In the genomic region with DNA sequence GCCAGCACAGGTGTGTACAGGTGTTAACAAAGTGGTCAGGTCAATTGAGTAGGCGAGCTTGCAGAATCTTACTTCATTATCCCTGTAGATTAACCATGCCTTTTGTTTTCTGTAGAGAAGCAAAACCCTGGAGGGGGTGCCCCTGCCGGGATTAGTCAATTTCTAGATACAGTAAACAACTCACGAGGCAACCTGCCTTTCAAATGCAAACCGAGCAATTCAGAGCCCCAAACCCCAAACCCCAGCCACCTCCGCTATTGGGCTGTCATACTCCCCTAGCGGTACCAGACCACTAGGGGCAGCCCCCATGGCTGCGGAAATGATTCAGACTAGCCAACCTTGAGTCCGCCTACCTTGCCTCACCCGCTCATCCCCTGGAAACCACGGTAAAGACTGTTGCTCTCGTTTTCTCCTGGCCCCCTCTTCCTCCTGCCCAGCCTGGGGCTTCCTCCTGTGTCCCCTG, we compare ENCODE assay signal across 1 cellular context.
TF ChIP-seq lines count a peak whose summit lies in the region.

No MANE protein-coding gene starts in this region.

TF ChIP-seq in GM12878, 131 proteins besides CTCF, POLR2A, EP300 and RAD21 (continued from another document and continues in another):
- TF ChIP-seq PKNOX1 (IDR thresholded peaks at IDR 0.05): peak; percentile 70
- TF ChIP-seq ZBTB40 (IDR thresholded peaks at IDR 0.05; ENCODE audit: borderline replicate concordance): no peak; the same call in 1 of the 2 replicates
- TF ChIP-seq, protein P1, sequence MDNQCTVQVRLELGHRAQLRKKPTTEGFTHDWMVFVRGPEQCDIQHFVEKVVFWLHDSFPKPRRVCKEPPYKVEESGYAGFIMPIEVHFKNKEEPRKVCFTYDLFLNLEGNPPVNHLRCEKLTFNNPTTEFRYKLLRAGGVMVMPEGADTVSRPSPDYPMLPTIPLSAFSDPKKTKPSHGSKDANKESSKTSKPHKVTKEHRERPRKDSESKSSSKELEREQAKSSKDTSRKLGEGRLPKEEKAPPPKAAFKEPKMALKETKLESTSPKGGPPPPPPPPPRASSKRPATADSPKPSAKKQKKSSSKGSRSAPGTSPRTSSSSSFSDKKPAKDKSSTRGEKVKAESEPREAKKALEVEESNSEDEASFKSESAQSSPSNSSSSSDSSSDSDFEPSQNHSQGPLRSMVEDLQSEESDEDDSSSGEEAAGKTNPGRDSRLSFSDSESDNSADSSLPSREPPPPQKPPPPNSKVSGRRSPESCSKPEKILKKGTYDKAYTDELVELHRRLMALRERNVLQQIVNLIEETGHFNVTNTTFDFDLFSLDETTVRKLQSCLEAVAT (IDR thresholded peaks at IDR 0.05): peak; percentile 92
- peak; percentile 78 for TF ChIP-seq IKZF1 (conservative IDR thresholded peaks at IDR 0.05)
- TF ChIP-seq JUND (IDR thresholded peaks at IDR 0.05; ENCODE audit: low read depth, low read length): 0 out of 2 replicates have a peak, but pooled peaks have one; percentile 32
- no peak for TF ChIP-seq KDM1A (IDR thresholded peaks at IDR 0.05; ENCODE audit: borderline replicate concordance)
- TF ChIP-seq PAX5 (IDR thresholded peaks at IDR 0.05; ENCODE audit: borderline replicate concordance, low read depth, low read length): peak; percentile 92
- TF ChIP-seq RFX5 (IDR thresholded peaks at IDR 0.05; ENCODE audit: low read depth, low read length): no peak
- TF ChIP-seq ZBTB33 (IDR thresholded peaks at IDR 0.05): no peak
- no peak for TF ChIP-seq ZBED1 (IDR thresholded peaks at IDR 0.05; ENCODE audit: borderline replicate concordance)
- peak; percentile 97 for TF ChIP-seq BCL3 (IDR thresholded peaks at IDR 0.05; ENCODE audit: borderline replicate concordance, insufficient read depth, low read depth, low read length, poor library complexity, severe bottlenecking)
- 0 out of 3 replicates have a peak, but pooled peaks have one; percentile 64 for TF ChIP-seq POU2F2 (IDR thresholded peaks at IDR 0.05; ENCODE audit: borderline replicate concordance, low read depth, low read length)
- peak; percentile 14; the same call in 1 of the 2 replicates for TF ChIP-seq SPI1 (IDR thresholded peaks at IDR 0.05; ENCODE audit: borderline replicate concordance, insufficient read depth, low read depth, low read length)
- TF ChIP-seq FOS (IDR thresholded peaks at IDR 0.05; ENCODE audit: borderline replicate concordance, extremely low read depth, insufficient read length): no peak
- peak; percentile 77; the same call in 1 of the 2 replicates for TF ChIP-seq BCL11A (IDR thresholded peaks at IDR 0.05; ENCODE audit: low read depth, low read length)
- no peak for TF ChIP-seq NFXL1 (IDR thresholded peaks at IDR 0.05; ENCODE audit: borderline replicate concordance)
- peak; percentile 65 to 68; a peak in 2 of 4 replicates for TF ChIP-seq IKZF2 (IDR thresholded peaks at IDR 0.05)
- TF ChIP-seq HDAC2 (IDR thresholded peaks at IDR 0.05): no peak
- peak; percentile 82 to 89 for TF ChIP-seq BHLHE40 (IDR thresholded peaks at IDR 0.05; ENCODE audit: borderline replicate concordance in 1 of 2, low read depth in 2 of 2, low read length in 1 of 2)
- TF ChIP-seq RELB (IDR thresholded peaks at IDR 0.05; ENCODE audit: low read depth): peak; percentile 83; the same call in 1 of the 2 replicates
- TF ChIP-seq ATF3 (IDR thresholded peaks at IDR 0.05; ENCODE audit: borderline replicate concordance, extremely low read depth, low read depth, low read length): no peak
- TF ChIP-seq TAF1 (IDR thresholded peaks at IDR 0.05; ENCODE audit: borderline replicate concordance, low read depth, low read length): no peak
- TF ChIP-seq, protein P2, sequence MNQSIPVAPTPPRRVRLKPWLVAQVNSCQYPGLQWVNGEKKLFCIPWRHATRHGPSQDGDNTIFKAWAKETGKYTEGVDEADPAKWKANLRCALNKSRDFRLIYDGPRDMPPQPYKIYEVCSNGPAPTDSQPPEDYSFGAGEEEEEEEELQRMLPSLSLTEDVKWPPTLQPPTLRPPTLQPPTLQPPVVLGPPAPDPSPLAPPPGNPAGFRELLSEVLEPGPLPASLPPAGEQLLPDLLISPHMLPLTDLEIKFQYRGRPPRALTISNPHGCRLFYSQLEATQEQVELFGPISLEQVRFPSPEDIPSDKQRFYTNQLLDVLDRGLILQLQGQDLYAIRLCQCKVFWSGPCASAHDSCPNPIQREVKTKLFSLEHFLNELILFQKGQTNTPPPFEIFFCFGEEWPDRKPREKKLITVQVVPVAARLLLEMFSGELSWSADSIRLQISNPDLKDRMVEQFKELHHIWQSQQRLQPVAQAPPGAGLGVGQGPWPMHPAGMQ (IDR thresholded peaks at IDR 0.05; ENCODE audit: borderline replicate concordance): no peak
- TF ChIP-seq SMC3 (IDR thresholded peaks at IDR 0.05; ENCODE audit: borderline replicate concordance, low read length): no peak
- peak; percentile 35 for TF ChIP-seq SP1 (IDR thresholded peaks at IDR 0.05; ENCODE audit: low read depth, low read length)
- no peak for TF ChIP-seq CUX1 (IDR thresholded peaks at IDR 0.05; ENCODE audit: insufficient replicate concordance, low read depth, low read length)
- peak; percentile 77; the same call in 1 of the 2 replicates for TF ChIP-seq TBL1XR1 (IDR thresholded peaks at IDR 0.05; ENCODE audit: low read depth, low read length)
- TF ChIP-seq DPF2 (IDR thresholded peaks at IDR 0.05): 0 out of 2 replicates have a peak, but pooled peaks have one; percentile 78
- TF ChIP-seq, protein P3, sequence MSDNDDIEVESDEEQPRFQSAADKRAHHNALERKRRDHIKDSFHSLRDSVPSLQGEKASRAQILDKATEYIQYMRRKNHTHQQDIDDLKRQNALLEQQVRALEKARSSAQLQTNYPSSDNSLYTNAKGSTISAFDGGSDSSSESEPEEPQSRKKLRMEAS (IDR thresholded peaks at IDR 0.05; ENCODE audit: low read depth, low read length): no peak
- TF ChIP-seq CREM (IDR thresholded peaks at IDR 0.05; ENCODE audit: low read depth): peak; percentile 78
- TF ChIP-seq SREBF1 (IDR thresholded peaks at IDR 0.05; ENCODE audit: low read length): no peak
- no peak for TF ChIP-seq ZZZ3 (IDR thresholded peaks at IDR 0.05; ENCODE audit: control insufficient read depth, insufficient read length, low read depth)
- TF ChIP-seq RBBP5 (conservative IDR thresholded peaks at IDR 0.05): no peak
- peak; percentile 54 for TF ChIP-seq MEF2B (IDR thresholded peaks at IDR 0.05; ENCODE audit: partially characterized antibody, poor library complexity, severe bottlenecking)
